Comparison of ENCODE assay signal across 8 cellular contexts in genomic region chr19:10096615-10096963, GRCh38. TPM values are rescaled to one million over a fixed set of nuclear protein-coding genes. Genes with fewer than 3 reads are reported as not detected.
DNase-seq lines count a peak whose midpoint lies in the region; ATAC-seq lines count a peak whose summit lies in the region.

No MANE protein-coding gene starts in this region.

- H3K4me2 ChIP-seq in skeletal muscle satellite cell (ENCODE audit: low read length): peak overlapping the region; percentile 85

- peak; percentile 1 for ATAC-seq in GM21526 (IDR thresholded peaks at IDR 0.05; ENCODE audit: low FRiP score, unreplicated experiment)
- ATAC-seq in GM21390 (IDR thresholded peaks at IDR 0.05; ENCODE audit: unreplicated experiment): no peak
- ATAC-seq in GM21786 (IDR thresholded peaks at IDR 0.05; ENCODE audit: unreplicated experiment): no peak

- peaks cover 11% of the 10 kb centered on the region for H3K4me1 ChIP-seq in skeletal muscle satellite cell (ENCODE audit: control insufficient read depth, insufficient read depth, low read length)

- H3K9me3 ChIP-seq in SK-N-MC (ENCODE audit: low read depth, low read length): no peaks in the 10 kb centered on the region
- H3K9me3 ChIP-seq in skeletal muscle satellite cell (replicated peaks; ENCODE audit: low read length): no peaks in the 10 kb centered on the region

- H3K9ac ChIP-seq in SK-N-MC (ENCODE audit: insufficient read length) (peak overlapping the region; percentile 47), skeletal muscle satellite cell (ENCODE audit: low read depth, low read length) (peak overlapping the region; percentile 60)

- peak overlapping the region; percentile 63 for H3K4me3 ChIP-seq in SK-N-MC
- H3K4me3 ChIP-seq in skeletal muscle satellite cell (ENCODE audit: low read length): peak overlapping the region; percentile 71

- H3K27me3 ChIP-seq in skeletal muscle satellite cell (ENCODE audit: control insufficient read depth, insufficient read depth, low read length): no peaks in the 10 kb centered on the region

- H3K36me3 ChIP-seq in SK-N-MC (ENCODE audit: insufficient read depth, low read length) (no peaks in the 10 kb centered on the region), skeletal muscle satellite cell (ENCODE audit: insufficient read depth, low read length) (peaks cover 6% of the 10 kb centered on the region)

- DNase-seq in SK-N-MC (ENCODE audit: low read depth, low spot score): no peak
- DNase-seq in foreskin melanocyte: peak; percentile 32
- no peak for DNase-seq in globus pallidus (ENCODE audit: low spot score)
- DNase-seq in NCI-H2081 treated with DMSO at 0.1 percent for 48 hours (lab: John Stamatoyannopoulos, UW): no peak

- no peak overlapping the region for H3K27ac ChIP-seq in SK-N-MC

RNA-seq across cellular contexts. Expression of gene ANGPTL6, which starts 5.9 kb away (rescaled TPM):
- 0.22 TPM in 1 of 2 replicates, not detected in the other for total RNA-seq in skeletal muscle satellite cell (2012; rRNA removed)

RNA-seq across cellular contexts. Expression of gene PPAN, which starts 9.6 kb away (rescaled TPM):
- 41.6 and 52.4 TPM in 2 replicates for total RNA-seq in skeletal muscle satellite cell (2012; rRNA removed)

RNA-seq across cellular contexts. Expression of gene SHFL, which starts 10.5 kb away (rescaled TPM):
- 10.7 and 18.3 TPM in 2 replicates for total RNA-seq in skeletal muscle satellite cell (2012; rRNA removed)

RNA-seq across cellular contexts. Expression of gene P2RY11, which starts 14.9 kb away (rescaled TPM):
- total RNA-seq in skeletal muscle satellite cell (2012; rRNA removed): 3.3 and 4.4 TPM in 2 replicates

RNA-seq across cellular contexts. Expression of gene EIF3G, which starts 23.1 kb away (rescaled TPM):
- 278 and 322 TPM in 2 replicates for total RNA-seq in skeletal muscle satellite cell (2012; rRNA removed)
